In genomic region chr5:177671755-177672690, GRCh38 we compare ENCODE assay signal across 8 cellular contexts.
DNase-seq lines count a peak whose midpoint lies in the region; ATAC-seq and TF ChIP-seq lines count a peak whose summit lies in the region.
"Not testable (repeated sequence)": the region's sequence is repeated elsewhere in the genome, so short reads cannot be mapped to it uniquely, and the experiment has no call there.

No MANE protein-coding gene starts in this region.

- H2AFZ ChIP-seq in trophoblast cell (ENCODE audit: insufficient read depth, low read length, poor library complexity), result not testable (repeated sequence)

- H3K4me1 Mint-ChIP-seq in Calu3 (ENCODE audit: low read depth, unreplicated experiment), result peaks cover 12% of the 10 kb centered on the region
- H3K4me1 Mint-ChIP-seq in activated B cell treated with CpG ODN at 0.5 μM for 24 hours, result peaks cover 24% of the 10 kb centered on the region
- not testable (repeated sequence) for H3K4me1 Mint-ChIP-seq in stimulated activated effector memory CD8-positive, alpha-beta T cell treated with anti-CD3 and anti-CD28 coated beads, Interleukin-12 subunit alpha, Interleukin-12 subunit beta, amount 100 ng/mL, for 72 hours

- not testable (repeated sequence) for H2AK5ac ChIP-seq in trophoblast cell (ENCODE audit: low read length)

- not testable (repeated sequence) for H3K14ac ChIP-seq in trophoblast cell (ENCODE audit: low read length)

- intact Hi-C loops in Calu3 (cut with micrococcal nuclease; ENCODE audit: unreplicated experiment); activated B cell treated with CpG ODN at 0.5 μM for 24 hours (cut with micrococcal nuclease); ascending aorta (cut with DNase I); left cardiac atrium (cut with DNase I): not testable (repeated sequence)

- not testable (repeated sequence) for H3K36me3 ChIP-seq in ascending aorta; trophoblast cell (ENCODE audit: control insufficient read depth in 1 of 2, insufficient read depth in 2 of 2, low read length in 2 of 2)

- no CpG with 5 or more reads among the region's 110 CpGs for WGBS in trophoblast cell (ENCODE audit: extremely low coverage, insufficient coverage, insufficient read length)

- BruUV-seq in Calu3 (replicated peaks; lab: Mats Ljungman, UMichigan), result not testable (repeated sequence)

- not testable (repeated sequence) for H4K91ac ChIP-seq in trophoblast cell (ENCODE audit: low read depth, low read length)

- H3K4me3 ChIP-seq in ascending aorta, result peak overlapping the region; percentile 73 to 75
- peak overlapping the region; percentile 53 for H3K4me3 ChIP-seq in trophoblast cell (ENCODE audit: low read depth, low read length)

- not testable (repeated sequence) for H2BK12ac ChIP-seq in trophoblast cell (ENCODE audit: low read length)

- not testable (repeated sequence) for H2BK5ac ChIP-seq in trophoblast cell (ENCODE audit: low read depth, low read length, poor library complexity)

- not testable (repeated sequence) for H3K79me2 ChIP-seq in trophoblast cell (ENCODE audit: control insufficient read depth, insufficient read depth, low read length, poor library complexity)

- CTCF ChIA-PET in Calu3 (lab: Charles Lee); activated B cell treated with CpG ODN at 0.5 μM for 24 hours (lab: Charles Lee): not testable (repeated sequence)

- POLR2A ChIA-PET in activated B cell treated with CpG ODN at 0.5 μM for 24 hours (lab: Charles Lee), result not testable (repeated sequence)

- H3K4me1 ChIP-seq in ascending aorta; trophoblast cell (ENCODE audit: control insufficient read depth in 1 of 2, insufficient read depth in 2 of 2, low read length in 2 of 2): not testable (repeated sequence)

- not testable (repeated sequence) for H3K27me3 Mint-ChIP-seq in Calu3 (ENCODE audit: unreplicated experiment); activated B cell treated with CpG ODN at 0.5 μM for 24 hours

- not testable (repeated sequence) for H3K4me3 Mint-ChIP-seq in Calu3 (ENCODE audit: low read depth, unreplicated experiment); activated B cell treated with CpG ODN at 0.5 μM for 24 hours
- peak overlapping the region; percentile 15 for H3K4me3 Mint-ChIP-seq in stimulated activated effector memory CD8-positive, alpha-beta T cell treated with anti-CD3 and anti-CD28 coated beads, Interleukin-12 subunit alpha, Interleukin-12 subunit beta, amount 100 ng/mL, for 72 hours

- not testable (repeated sequence) for H3K36me3 Mint-ChIP-seq in Calu3 (ENCODE audit: insufficient read depth, unreplicated experiment); activated B cell treated with CpG ODN at 0.5 μM for 24 hours (ENCODE audit: low read depth); stimulated activated effector memory CD8-positive, alpha-beta T cell treated with anti-CD3 and anti-CD28 coated beads, Interleukin-12 subunit alpha, Interleukin-12 subunit beta, amount 100 ng/mL, for 72 hours

- not testable (repeated sequence) for H2BK120ac ChIP-seq in trophoblast cell (ENCODE audit: insufficient read depth, low read length, poor library complexity)

- H3K79me1 ChIP-seq in trophoblast cell (ENCODE audit: low read length), result not testable (repeated sequence)

- H3K4ac ChIP-seq in trophoblast cell (ENCODE audit: low read depth, low read length), result not testable (repeated sequence)

- H3K27ac ChIP-seq in ascending aorta; trophoblast cell (ENCODE audit: low read depth, low read length): not testable (repeated sequence)

- DNase-seq in Calu3 (peak; percentile 80), activated B cell treated with CpG ODN at 0.5 μM for 24 hours (peak; percentile 65), ascending aorta (ENCODE audit: low spot score in 2 of 2) (peak in 1 of 2 donors; percentile 79), left cardiac atrium (peak; percentile 77), trophoblast cell (peak in 1 of 2 donors; percentile 31)
- peak; percentile 65 to 81 for DNase-seq in stimulated activated effector memory CD8-positive, alpha-beta T cell treated with anti-CD3 and anti-CD28 coated beads, Interleukin-12 subunit alpha, Interleukin-12 subunit beta, amount 100 ng/mL, for 72 hours (ENCODE audit: low spot score in 2 of 2)

- not testable (repeated sequence) for H4K8ac ChIP-seq in trophoblast cell (ENCODE audit: low read depth, low read length)

- H3K23ac ChIP-seq in trophoblast cell (ENCODE audit: low read length), result not testable (repeated sequence)

- H3K9me3 ChIP-seq in ascending aorta; trophoblast cell (ENCODE audit: insufficient read depth, low read depth, low read length): not testable (repeated sequence)

- TF ChIP-seq CTCF in Calu3 (IDR thresholded peaks at IDR 0.05; ENCODE audit: unreplicated experiment); activated B cell treated with CpG ODN at 0.5 μM for 24 hours (IDR thresholded peaks at IDR 0.05); ascending aorta (IDR thresholded peaks at IDR 0.05): not testable (repeated sequence)

- ATAC-seq in GM21529 (IDR thresholded peaks at IDR 0.05; ENCODE audit: unreplicated experiment), result peak; percentile 78
- ATAC-seq in HG03460 (IDR thresholded peaks at IDR 0.05; ENCODE audit: unreplicated experiment), result peak; percentile 76
- ATAC-seq in activated B cell treated with CpG ODN at 0.5 μM for 24 hours (ENCODE audit: low read depth), result peak; percentile 71
- ATAC-seq in left cardiac atrium, result peak; percentile 92 to 94
- ATAC-seq in stimulated activated effector memory CD8-positive, alpha-beta T cell treated with anti-CD3 and anti-CD28 coated beads, Interleukin-12 subunit alpha, Interleukin-12 subunit beta, amount 100 ng/mL, for 72 hours, result peak; percentile 90

- not testable (repeated sequence) for H3K18ac ChIP-seq in trophoblast cell (ENCODE audit: low read length)

- not testable (repeated sequence) for H3K9me3 Mint-ChIP-seq in Calu3 (ENCODE audit: low read depth, unreplicated experiment); activated B cell treated with CpG ODN at 0.5 μM for 24 hours; stimulated activated effector memory CD8-positive, alpha-beta T cell treated with anti-CD3 and anti-CD28 coated beads, Interleukin-12 subunit alpha, Interleukin-12 subunit beta, amount 100 ng/mL, for 72 hours

- H4K12ac ChIP-seq in trophoblast cell (ENCODE audit: low read depth, low read length), result not testable (repeated sequence)

- H3K27me3 ChIP-seq in ascending aorta; trophoblast cell (ENCODE audit: insufficient read depth, low read length): not testable (repeated sequence)

- H3K4me2 ChIP-seq in trophoblast cell (ENCODE audit: low read length), result peak overlapping the region; percentile 45

- not testable (repeated sequence) for H3K9ac ChIP-seq in trophoblast cell (ENCODE audit: low read length)

- not testable (repeated sequence) for H3K27ac Mint-ChIP-seq in Calu3 (ENCODE audit: unreplicated experiment); activated B cell treated with CpG ODN at 0.5 μM for 24 hours; stimulated activated effector memory CD8-positive, alpha-beta T cell treated with anti-CD3 and anti-CD28 coated beads, Interleukin-12 subunit alpha, Interleukin-12 subunit beta, amount 100 ng/mL, for 72 hours
